Comparison of ENCODE assay signal across 8 cellular contexts in the genomic region with DNA sequence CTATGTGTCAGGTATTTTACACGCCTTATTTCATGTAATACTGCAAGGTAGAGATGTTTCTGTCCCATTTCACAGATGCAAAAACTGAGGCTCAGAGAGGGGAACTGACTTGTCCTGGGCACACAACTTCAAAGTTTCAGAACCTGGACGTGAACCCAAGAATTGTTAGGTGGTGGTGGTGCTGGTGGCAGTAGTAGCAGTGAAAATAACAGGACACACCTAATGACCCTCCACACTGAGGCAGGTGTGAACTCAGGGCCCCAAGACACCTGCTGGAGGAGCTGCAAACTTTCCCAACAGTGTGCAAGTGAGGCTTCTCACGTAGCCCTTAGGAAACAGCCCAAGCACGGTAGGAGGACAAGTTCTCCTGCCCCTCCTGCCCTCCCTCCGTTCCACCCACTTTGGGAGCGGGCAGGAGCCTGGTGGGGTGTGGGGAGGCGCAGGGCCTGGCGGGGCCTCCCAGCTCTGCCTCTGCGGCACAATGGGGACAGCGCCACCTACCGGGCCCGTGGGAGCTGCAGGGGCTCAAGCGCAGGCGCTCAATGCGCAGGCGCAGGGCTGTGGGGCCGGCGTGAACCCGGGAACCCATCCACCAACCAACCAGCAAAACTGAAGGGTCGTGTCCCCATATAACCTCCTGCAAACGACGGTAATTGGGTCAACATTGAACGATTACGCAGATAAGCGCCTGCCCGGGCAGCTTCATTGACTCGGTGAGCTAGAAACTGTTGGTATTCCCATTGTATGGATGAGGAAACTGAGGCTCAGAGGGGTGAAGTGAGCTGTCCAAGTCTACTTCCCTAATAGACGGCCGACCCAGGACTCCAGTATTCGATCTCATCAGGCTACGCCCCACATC. TPM values are rescaled to one million over a fixed set of nuclear protein-coding genes. Genes with fewer than 3 reads are reported as not detected.
A peak's percentile ranks its signal among the peaks of the same experiment; 100 is the strongest.
DNase-seq lines count a peak whose midpoint lies in the region; ATAC-seq and TF ChIP-seq lines count a peak whose summit lies in the region.

No MANE protein-coding gene starts in this region.

- peak overlapping the region; percentile 28 for H3K4me3 Mint-ChIP-seq in Calu3 (ENCODE audit: low read depth, unreplicated experiment)

- TF ChIP-seq EP300 in neural cell (conservative IDR thresholded peaks at IDR 0.05; ENCODE audit: poor library complexity, severe bottlenecking): no peak

- peak overlapping the region; percentile 48 for H3K4me3 ChIP-seq in Jurkat, Clone E6-1 (ENCODE audit: low read length)
- peak overlapping the region; percentile 37; the same call in 1 of the 2 replicates for H3K4me3 ChIP-seq in PC-9
- H3K4me3 ChIP-seq in fibroblast of mammary gland (ENCODE audit: control insufficient read depth, low read depth, low read length): peak overlapping the region; percentile 38
- H3K4me3 ChIP-seq in neural cell (ENCODE audit: low read length): peak overlapping the region; percentile 56

- H3K9me3 ChIP-seq in PC-9 (ENCODE audit: insufficient read depth, low read depth) (no peaks in the 10 kb centered on the region), neural cell (ENCODE audit: low read length) (no peaks in the 10 kb centered on the region)

- H3K79me2 ChIP-seq in PC-9 (ENCODE audit: low read depth): no peaks in the 10 kb centered on the region
- H3K79me2 ChIP-seq in neural cell (replicated peaks; ENCODE audit: insufficient read depth, low read length): no peaks in the 10 kb centered on the region

- H3K27me3 Mint-ChIP-seq in Calu3 (ENCODE audit: unreplicated experiment): no peaks in the 10 kb centered on the region

- H3K27ac ChIP-seq in PC-9 (no peak overlapping the region), neural cell (ENCODE audit: low read length) (no peak overlapping the region)

- H2AFZ ChIP-seq in PC-9: peak overlapping the region; percentile 58; the same call in 1 of the 2 replicates
- no peak overlapping the region for H2AFZ ChIP-seq in neural cell (ENCODE audit: low read depth, low read length)

- H3K4me1 ChIP-seq in PC-9 (replicated peaks; ENCODE audit: insufficient read depth): peaks cover 8% of the 10 kb centered on the region

- H3K36me3 ChIP-seq in PC-9 (ENCODE audit: low read depth): no peaks in the 10 kb centered on the region
- H3K36me3 ChIP-seq in neural cell (ENCODE audit: insufficient read depth, low read length): no peaks in the 10 kb centered on the region

- no peak overlapping the region for H3K9ac ChIP-seq in neural cell (ENCODE audit: low read length)

- H3F3A ChIP-seq in PC-9 (ENCODE audit: insufficient read depth, low read depth): peaks cover 16% of the 10 kb centered on the region
- no peaks in the 10 kb centered on the region for H3F3A ChIP-seq in neural cell (ENCODE audit: insufficient read depth, low read length, poor library complexity, severe bottlenecking)

- peak; percentile 85 for ATAC-seq in GM21515 (IDR thresholded peaks at IDR 0.05; ENCODE audit: unreplicated experiment)
- ATAC-seq in stimulated activated naive CD8-positive, alpha-beta T cell treated with anti-CD3 and anti-CD28 coated beads, Interleukin-15, Interleukin-2, amounts not matched to agents 100 U/mL and 50 U/mL, for 24 hours: peak; percentile 96

- CTCF ChIA-PET in Calu3 (lab: Charles Lee): interaction anchor here (0.6 to 2.5 kb wide), 13 partner anchors 14 to 1304 kb away, joined by 3 to 24 read pairs (median 5); no protein-coding TSS in a partner anchor
- CTCF ChIA-PET in PC-9 (lab: Charles Lee): interaction anchor here (0.6 to 1.4 kb wide), 7 partner anchors 26 to 655 kb away, joined by 3 to 23 read pairs (median 3); no protein-coding TSS in a partner anchor

- H4K20me1 ChIP-seq in PC-9 (ENCODE audit: insufficient read depth) (no peaks in the 10 kb centered on the region), neural cell (ENCODE audit: insufficient read depth) (no peaks in the 10 kb centered on the region)

- H3K36me3 Mint-ChIP-seq in Calu3 (ENCODE audit: insufficient read depth, unreplicated experiment): peaks cover 9% of the 10 kb centered on the region

- H3K27me3 ChIP-seq in PC-9 (ENCODE audit: insufficient read depth, low read depth) (no peaks in the 10 kb centered on the region), neural cell (ENCODE audit: insufficient read depth, low read depth, low read length) (no peaks in the 10 kb centered on the region)

- peak overlapping the region; percentile 64 for H3K4me2 ChIP-seq in PC-9
- no peak overlapping the region for H3K4me2 ChIP-seq in neural cell (ENCODE audit: low read length)

- no peak overlapping the region for H3K27ac Mint-ChIP-seq in Calu3 (ENCODE audit: unreplicated experiment)

- H3K4me1 Mint-ChIP-seq in Calu3 (ENCODE audit: low read depth, unreplicated experiment): peaks cover 15% of the 10 kb centered on the region

- no peaks in the 10 kb centered on the region for H3K9me3 Mint-ChIP-seq in Calu3 (ENCODE audit: low read depth, unreplicated experiment)

- TF ChIP-seq CTCF in Calu3 (IDR thresholded peaks at IDR 0.05; ENCODE audit: unreplicated experiment): peak; percentile 97
- peak; percentile 97 for TF ChIP-seq CTCF in PC-9 (conservative IDR thresholded peaks at IDR 0.05)
- TF ChIP-seq CTCF in fibroblast of mammary gland (conservative IDR thresholded peaks at IDR 0.05; ENCODE audit: control insufficient read depth, insufficient read depth, low read depth, low read length): peak; percentile 82
- TF ChIP-seq CTCF in neural cell (IDR thresholded peaks at IDR 0.05; ENCODE audit: poor library complexity, severe bottlenecking): peak; percentile 97

- H3K9me2 ChIP-seq in PC-9 (ENCODE audit: insufficient read depth) (no peaks in the 10 kb centered on the region), neural cell (ENCODE audit: insufficient read depth, low read length) (no peaks in the 10 kb centered on the region)

- BruUV-seq in Calu3 (replicated peaks; lab: Mats Ljungman, UMichigan): no TSS peak
- no TSS peak for BruUV-seq in PC-9 (replicated peaks; lab: Mats Ljungman, UMichigan)

- peak; percentile 89 for TF ChIP-seq RAD21 in neural cell (conservative IDR thresholded peaks at IDR 0.05)

- DNase-seq in Calu3 (peak; percentile 98), PC-9 (peak; percentile 85 to 93), fibroblast of mammary gland (ENCODE audit: low read depth) (peak; percentile 66)
- DNase-seq in Jurkat, Clone E6-1 (ENCODE audit: low read depth, low spot score): peak; percentile 57
- peak; percentile 97 for DNase-seq in activated T-cell treated with anti-CD3 and anti-CD28 coated beads, Interleukin-2, amount 50 U/mL, for 48 hours
- peak; percentile 96 for DNase-seq in stimulated activated naive CD8-positive, alpha-beta T cell treated with anti-CD3 and anti-CD28 coated beads, Interleukin-15, Interleukin-2, amounts not matched to agents 100 U/mL and 50 U/mL, for 24 hours

- POLR2A ChIA-PET in PC-9 (lab: Charles Lee; ENCODE audit: unreplicated experiment): no interaction called here

- intact Hi-C loops in Calu3 (cut with micrococcal nuclease; ENCODE audit: unreplicated experiment): loop anchor here (1.0 kb wide), 1 partner anchor 40 kb away; no protein-coding TSS in a partner anchor
- intact Hi-C loops in PC-9 (cut with micrococcal nuclease; ENCODE audit: unreplicated experiment): loop anchor here (1.0 to 5.0 kb wide), 3 partner anchors 40 to 248 kb away; no protein-coding TSS in a partner anchor

TF ChIP-seq in neural cell, 6 proteins besides CTCF, POLR2A, EP300 and RAD21:
- TF ChIP-seq EZH2 (IDR thresholded peaks at IDR 0.05; ENCODE audit: borderline replicate concordance, insufficient read depth, low read length, poor library complexity, severe bottlenecking) (no peak), SMC3 (conservative IDR thresholded peaks at IDR 0.05; ENCODE audit: poor library complexity) (peak; percentile 90)
TF ChIP-seq in neural cell: peak in this region for 1.

RNA-seq across cellular contexts. Expression of a gene that starts 12.0 kb away (rescaled TPM):
- total RNA-seq in Calu3 (2022) (13.0 and 25.3 TPM in 2 replicates), PC-9 (2021) (3.1 and 3.2 TPM in 2 replicates)
- polyA plus RNA-seq in Jurkat, Clone E6-1 (2012; ENCODE audit: insufficient read depth, insufficient read length): not detected
- polyA plus RNA-seq in neural cell: not detected in 2 replicates
- not detected in 2 replicates for polyA minus RNA-seq in neural cell

RNA-seq across cellular contexts. Expression of a gene that starts 35.1 kb away (rescaled TPM):
- total RNA-seq in Calu3 (2022): 25.7 and 27.7 TPM in 2 replicates
- 41.5 TPM for polyA plus RNA-seq in Jurkat, Clone E6-1 (2012; ENCODE audit: insufficient read depth, insufficient read length)
- 30.3 and 31.8 TPM in 2 replicates for total RNA-seq in PC-9 (2021)
- polyA plus RNA-seq in neural cell: 18.7 and 25.0 TPM in 2 replicates
- 19.4 and 19.5 TPM in 2 replicates for polyA minus RNA-seq in neural cell

RNA-seq across cellular contexts. Expression of a gene that starts 54.9 kb away (rescaled TPM):
- total RNA-seq in Calu3 (2022): 28.0 and 28.8 TPM in 2 replicates
- 40.2 TPM for polyA plus RNA-seq in Jurkat, Clone E6-1 (2012; ENCODE audit: insufficient read depth, insufficient read length)
- total RNA-seq in PC-9 (2021): 17.6 and 19.2 TPM in 2 replicates
- polyA plus RNA-seq in neural cell: 10.0 and 12.8 TPM in 2 replicates
- polyA minus RNA-seq in neural cell: 10.4 and 11.4 TPM in 2 replicates
